Comparison of ENCODE assay signal across 8 cellular contexts in the genomic region with DNA sequence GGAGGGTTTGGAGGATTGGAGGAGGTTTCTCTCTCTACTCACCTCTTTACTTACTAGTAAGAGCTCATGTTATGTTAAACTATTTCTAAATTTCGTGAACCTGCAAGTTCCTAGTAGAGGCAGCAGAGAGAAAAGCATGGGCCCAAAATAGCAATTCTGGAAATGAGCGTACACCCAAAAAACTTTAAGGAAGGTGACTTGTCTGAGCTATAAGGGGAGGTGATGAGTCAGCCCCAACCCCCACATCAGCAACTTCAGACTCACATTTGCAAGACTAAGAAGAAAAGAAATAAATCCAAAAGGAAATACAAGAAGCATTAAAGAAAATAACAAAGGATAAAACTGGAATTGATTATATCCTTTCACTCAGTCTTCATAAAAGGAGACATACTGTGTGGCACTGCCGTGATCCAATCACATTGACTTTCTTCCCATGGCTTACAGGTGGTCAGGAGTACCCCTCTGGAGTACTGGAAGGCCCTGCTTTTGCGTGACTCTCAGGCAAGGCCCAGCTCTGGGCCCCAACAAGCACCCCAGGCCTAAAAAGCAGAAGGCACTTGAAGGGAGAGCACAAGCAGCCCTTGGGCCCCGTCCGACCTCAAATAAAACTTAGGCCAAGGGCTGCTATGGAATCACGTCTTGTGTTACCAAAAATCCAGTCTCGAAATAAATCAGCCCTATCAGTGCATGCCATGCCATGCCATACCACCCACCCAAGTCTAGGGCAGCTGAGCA. TPM values are rescaled to one million over a fixed set of nuclear protein-coding genes. Genes with fewer than 3 reads are reported as not detected.
DNase-seq lines count a peak whose midpoint lies in the region; ATAC-seq and TF ChIP-seq lines count a peak whose summit lies in the region.

No MANE protein-coding gene starts in this region.

- peak; percentile 69 for ATAC-seq in activated naive CD8-positive, alpha-beta T cell treated with anti-CD3 and anti-CD28 coated beads, Interleukin-2, amount 50 U/mL, for 24 hours
- no peak for ATAC-seq in aorta (ENCODE audit: low FRiP score)
- no peak for ATAC-seq in GM18505 (IDR thresholded peaks at IDR 0.05; ENCODE audit: unreplicated experiment)
- no peak for ATAC-seq in GM19328 (IDR thresholded peaks at IDR 0.05; ENCODE audit: unreplicated experiment)
- no peak for ATAC-seq in GM18867 (IDR thresholded peaks at IDR 0.05; ENCODE audit: unreplicated experiment)

- H3K9ac ChIP-seq in muscle layer of colon (ENCODE audit: low read length), result no peak overlapping the region

- H3K9me3 ChIP-seq in breast epithelium, result no peaks in the 10 kb centered on the region
- H3K9me3 ChIP-seq in muscle layer of colon (ENCODE audit: low read length), result no peaks in the 10 kb centered on the region
- no peaks in the 10 kb centered on the region for H3K9me3 ChIP-seq in aorta (ENCODE audit: control insufficient read depth, low read length)

- DNase-seq in breast epithelium (ENCODE audit: low spot score in 2 of 2), result no peak
- DNase-seq in MCF 10A (ENCODE audit: unreplicated experiment), result no peak
- DNase-seq in activated naive CD8-positive, alpha-beta T cell treated with anti-CD3 and anti-CD28 coated beads, Interleukin-2, amount 50 U/mL, for 24 hours, result peak; percentile 43
- DNase-seq in aorta, result peak in 1 of 2 donors; percentile 75

- peaks cover 39% of the 10 kb centered on the region for H3K4me1 Mint-ChIP-seq in MCF 10A (ENCODE audit: insufficient read depth, unreplicated experiment)
- H3K4me1 Mint-ChIP-seq in activated naive CD8-positive, alpha-beta T cell treated with anti-CD3 and anti-CD28 coated beads, Interleukin-2, amount 50 U/mL, for 24 hours, result peaks cover 82% of the 10 kb centered on the region

- TF ChIP-seq POLR2A in breast epithelium (IDR thresholded peaks at IDR 0.05) (no peak), GM18505 (IDR thresholded peaks at IDR 0.05; ENCODE audit: borderline replicate concordance, extremely low read depth, insufficient read depth, insufficient read length) (no peak)

- H3K27ac ChIP-seq in breast epithelium, result peak overlapping the region; percentile 16 to 52
- H3K27ac ChIP-seq in muscle layer of colon (ENCODE audit: low read depth, low read length), result peak overlapping the region; percentile 65
- H3K27ac ChIP-seq in aorta (ENCODE audit: low read depth in 1 of 2, low read length in 2 of 2), result peak overlapping the region; percentile 57 to 96

- H3K27me3 ChIP-seq in breast epithelium (no peaks in the 10 kb centered on the region), muscle layer of colon (ENCODE audit: control insufficient read depth in 1 of 2, insufficient read depth in 2 of 2, low read length in 2 of 2) (no peaks in the 10 kb centered on the region), aorta (ENCODE audit: control insufficient read depth in 1 of 2, insufficient read depth in 2 of 2, low read length in 1 of 2) (no peaks in the 10 kb centered on the region)

- H3K4me1 ChIP-seq in breast epithelium (peaks cover 8 to 27% of the 10 kb centered on the region in 2 donors), muscle layer of colon (ENCODE audit: insufficient read depth, low read length) (peaks cover 54% of the 10 kb centered on the region), aorta (ENCODE audit: control insufficient read depth in 1 of 2, insufficient read depth in 2 of 2, low read length in 2 of 2) (peaks cover 14 to 15% of the 10 kb centered on the region in 2 donors)

- no peak overlapping the region for H3K4me3 ChIP-seq in breast epithelium
- H3K4me3 ChIP-seq in muscle layer of colon (ENCODE audit: low read depth in 1 of 2, low read length in 2 of 2), result no peak overlapping the region
- H3K4me3 ChIP-seq in aorta (ENCODE audit: low read length in 2 of 2), result no peak overlapping the region

- H3K36me3 Mint-ChIP-seq in MCF 10A (ENCODE audit: insufficient read depth, unreplicated experiment), result no peaks in the 10 kb centered on the region
- H3K36me3 Mint-ChIP-seq in activated naive CD8-positive, alpha-beta T cell treated with anti-CD3 and anti-CD28 coated beads, Interleukin-2, amount 50 U/mL, for 24 hours (ENCODE audit: low read depth), result no peaks in the 10 kb centered on the region

- CTCF ChIA-PET in MCF 10A (lab: Yijun Ruan, JAX), result interaction anchor here (1.1 kb wide), 1 partner anchor 11 kb away, joined by 3 read pairs; no protein-coding TSS in a partner anchor

- POLR2A ChIA-PET in MCF 10A (lab: Yijun Ruan, JAX), result interaction anchor here (0.8 to 8.2 kb wide), 5 partner anchors 9 to 45 kb away, joined by 3 to 85 read pairs (median 5); partner anchors contain the start of gene PACSIN2

- H3K27me3 Mint-ChIP-seq in MCF 10A (ENCODE audit: insufficient read depth, unreplicated experiment), result no peaks in the 10 kb centered on the region
- H3K27me3 Mint-ChIP-seq in activated naive CD8-positive, alpha-beta T cell treated with anti-CD3 and anti-CD28 coated beads, Interleukin-2, amount 50 U/mL, for 24 hours, result no peaks in the 10 kb centered on the region

- no peaks in the 10 kb centered on the region for H3K9me3 Mint-ChIP-seq in MCF 10A (ENCODE audit: unreplicated experiment)
- no peaks in the 10 kb centered on the region for H3K9me3 Mint-ChIP-seq in activated naive CD8-positive, alpha-beta T cell treated with anti-CD3 and anti-CD28 coated beads, Interleukin-2, amount 50 U/mL, for 24 hours

- TF ChIP-seq CTCF in breast epithelium (IDR thresholded peaks at IDR 0.05), result no peak
- TF ChIP-seq CTCF in MCF 10A (IDR thresholded peaks at IDR 0.05; ENCODE audit: unreplicated experiment), result no peak

- 20 to 23% methylated on average over 8 of the region's 8 CpGs for WGBS in aorta, 2 donors

- H3K4me3 Mint-ChIP-seq in MCF 10A (ENCODE audit: unreplicated experiment), result no peak overlapping the region
- H3K4me3 Mint-ChIP-seq in activated naive CD8-positive, alpha-beta T cell treated with anti-CD3 and anti-CD28 coated beads, Interleukin-2, amount 50 U/mL, for 24 hours, result peak overlapping the region; percentile 24

- H3K36me3 ChIP-seq in breast epithelium (no peaks in the 10 kb centered on the region), muscle layer of colon (ENCODE audit: insufficient read depth, low read length) (no peaks in the 10 kb centered on the region), aorta (ENCODE audit: control insufficient read depth in 1 of 2, insufficient read depth in 2 of 2, low read length in 1 of 2) (no peaks in the 10 kb centered on the region)

- no peak overlapping the region for H3K27ac Mint-ChIP-seq in MCF 10A (ENCODE audit: low read depth, unreplicated experiment)
- H3K27ac Mint-ChIP-seq in activated naive CD8-positive, alpha-beta T cell treated with anti-CD3 and anti-CD28 coated beads, Interleukin-2, amount 50 U/mL, for 24 hours, result peak overlapping the region; percentile 75

- intact Hi-C loops in breast epithelium (cut with DNase I; ENCODE audit: low total_unique reads) (no loop called here), MCF 10A (cut with micrococcal nuclease) (no loop called here), aorta (cut with DNase I) (no loop called here)

- BruUV-seq in MCF 10A (replicated peaks; lab: Mats Ljungman, UMichigan), result no TSS peak

RNA-seq across cellular contexts. Expression of gene PACSIN2, which starts 14.3 kb away (rescaled TPM):
- total RNA-seq in breast epithelium (10 to 100 TPM; 43.8 to 82.7 (median 72.4) TPM), MCF 10A (2022) (66.5 and 67.3 TPM in 2 replicates), aorta (100 to 1,000 TPM in 1 of 2 donors, 10 to 100 TPM in 1; 59.1 to 127 TPM)
- 100 to 1,000 TPM in 1 of 2 donors, 10 to 100 TPM in 1; 50.5 to 110 TPM for polyA plus RNA-seq in aorta
